Comparison of ENCODE assay signal across 10 cellular contexts in genomic region chr15:52308446-52309153, GRCh38. TPM values are rescaled to one million over a fixed set of nuclear protein-coding genes. Genes with fewer than 3 reads are reported as not detected.
DNase-seq lines count a peak whose midpoint lies in the region; ATAC-seq and TF ChIP-seq lines count a peak whose summit lies in the region.
"Had no signal": no experiment of that assay in that cellular context is flagged by ENCODE, and none has a peak within 500 bp of the region (broad histone marks: within the 10 kb centered on the region; RNA-seq: fewer than 3 reads in every experiment).

No MANE protein-coding gene starts in this region.

- peaks cover 1% of the 10 kb centered on the region for H3K27me3 Mint-ChIP-seq in IgD-negative memory B cell
- H3K27me3 Mint-ChIP-seq: activated naive CD4-positive, alpha-beta T cell treated with anti-CD3 and anti-CD28 coated beads, Interleukin-2, amount 10 ng/mL, durations not matched to agents 7 days and 5 days had no signal

- peak overlapping the region; percentile 21 to 85 (median 52) for H3K4me3 Mint-ChIP-seq in IgD-negative memory B cell
- H3K4me3 Mint-ChIP-seq: activated naive CD4-positive, alpha-beta T cell treated with anti-CD3 and anti-CD28 coated beads, Interleukin-2, amount 10 ng/mL, durations not matched to agents 7 days and 5 days had no signal

- no peak overlapping the region for H3K4me3 ChIP-seq in spleen

- TF ChIP-seq POLR2A in spleen (IDR thresholded peaks at IDR 0.05) = no peak

- intact Hi-C loops in spleen (cut with DNase I; ENCODE audit: low total_unique reads) = no loop called here

- peak overlapping the region in 5 of 8 donors; percentile 0 to 63 (median 47) for H3K27ac ChIP-seq in spleen

- H3K9me3 Mint-ChIP-seq in IgD-negative memory B cell = no peaks in the 10 kb centered on the region
- H3K9me3 Mint-ChIP-seq: activated naive CD4-positive, alpha-beta T cell treated with anti-CD3 and anti-CD28 coated beads, Interleukin-2, amount 10 ng/mL, durations not matched to agents 7 days and 5 days had no signal

- peak overlapping the region; percentile 41 to 93 (median 90) for H3K27ac Mint-ChIP-seq in IgD-negative memory B cell
- H3K27ac Mint-ChIP-seq: activated naive CD4-positive, alpha-beta T cell treated with anti-CD3 and anti-CD28 coated beads, Interleukin-2, amount 10 ng/mL, durations not matched to agents 7 days and 5 days had no signal

- peaks cover 20 to 30% (median 27%) of the 10 kb centered on the region in 3 donors for H3K4me1 Mint-ChIP-seq in IgD-negative memory B cell

- H3K9me3 ChIP-seq in spleen = no peaks in the 10 kb centered on the region

- 61 to 81% (median 62%) methylated on average over 8 of the region's 8 CpGs for WGBS in spleen, 5 donors

- peaks cover 0 to 24% (median 13%) of the 10 kb centered on the region in 6 donors for H3K4me1 ChIP-seq in spleen

- peaks cover 10% of the 10 kb centered on the region for H3K36me3 Mint-ChIP-seq in IgD-negative memory B cell

- DNase-seq in SKM-1 treated with dmso at 0.1 percent for 144 hours (lab: John Stamatoyannopoulos, UW; ENCODE audit: unreplicated experiment) (peak; percentile 33), SKM-1 (lab: John Stamatoyannopoulos, UW; ENCODE audit: unreplicated experiment) (no peak), spleen (no peak), NCI-H1092 (lab: John Stamatoyannopoulos, UW) (no peak)
- DNase-seq in activated effector memory CD4-positive, alpha-beta T cell treated with anti-CD3 and anti-CD28 coated beads, Interleukin-2, amount 50 U/mL, for 16 hours = no peak
- DNase-seq: activated naive CD4-positive, alpha-beta T cell treated with anti-CD3 and anti-CD28 coated beads, Interleukin-2, amount 10 ng/mL, durations not matched to agents 7 days and 5 days; NCI-H510A had no signal

- H3K36me3 ChIP-seq in spleen = peaks cover 0 to 49% (median 15%) of the 10 kb centered on the region in 6 donors

- ATAC-seq in HG02588 (IDR thresholded peaks at IDR 0.05; ENCODE audit: unreplicated experiment) = peak; percentile 56
- ATAC-seq in activated CD4-positive, CD25-positive, alpha-beta regulatory T cell treated with anti-CD3 and anti-CD28 coated beads, Interleukin-2, amount 50 U/mL, for 24 hours = no peak

- no peak for TF ChIP-seq CTCF in spleen (IDR thresholded peaks at IDR 0.05 in 8 of 11, conservative IDR thresholded peaks at IDR 0.05 in 3 of 11)

- H3K27me3 ChIP-seq in spleen (replicated peaks in 1 of 7) = no peaks in the 10 kb centered on the region

RNA-seq across cellular contexts. Expression of gene MYO5C, which starts 13.0 kb away (rescaled TPM):
- polyA plus RNA-seq in IgD-negative memory B cell (0.88 TPM), spleen (1 to 10 TPM in 2 of 3 donors, under 1 TPM in 1; 0.53 to 2.2 (median 2.2) TPM)
- 10 to 100 TPM in 6 of 7 donors, 1 to 10 TPM in 1; 6.2 to 23.4 (median 16.2) TPM for total RNA-seq in spleen
